In genomic region chr2:233013027-233013461, GRCh38 we compare ENCODE assay signal across 1 cellular context.
A peak's percentile ranks its signal among the peaks of the same experiment; 100 is the strongest.
TF ChIP-seq lines count a peak whose summit lies in the region.

NGEF (minus strand) TSS chr2:233013256; CDS start chr2:232974890, 38,366 bp downstream.

TF ChIP-seq in HepG2, 621 proteins besides CTCF, POLR2A, EP300 and RAD21 (continued from another document and continues in another):
- peak; percentile 71; the same call in 1 of the 2 replicates for TF ChIP-seq ZBTB39 (CRISPR knock-in tag; IDR thresholded peaks at IDR 0.05)
- TF ChIP-seq TFAP4 (IDR thresholded peaks at IDR 0.05; ENCODE audit: borderline replicate concordance, low read depth), result peak; percentile 74; the same call in 1 of the 2 replicates
- no peak for TF ChIP-seq TERF1 (CRISPR knock-in tag; IDR thresholded peaks at IDR 0.05)
- TF ChIP-seq GLMP (CRISPR knock-in tag; IDR thresholded peaks at IDR 0.05; ENCODE audit: borderline replicate concordance), result no peak
- no peak; the same call in 1 of the 2 replicates for TF ChIP-seq SMAD1 (CRISPR knock-in tag; IDR thresholded peaks at IDR 0.05; ENCODE audit: borderline replicate concordance, low read depth)
- TF ChIP-seq NRL (CRISPR knock-in tag; IDR thresholded peaks at IDR 0.05; ENCODE audit: borderline replicate concordance), result peak; percentile 75
- no peak for TF ChIP-seq PLRG1 (conservative IDR thresholded peaks at IDR 0.05)
- TF ChIP-seq ZSCAN25 (CRISPR knock-in tag; IDR thresholded peaks at IDR 0.05), result peak; percentile 72; the same call in 1 of the 2 replicates
- TF ChIP-seq NCOA1 (CRISPR knock-in tag; IDR thresholded peaks at IDR 0.05), result 0 out of 2 replicates have a peak, but pooled peaks have one; percentile 27
- no peak for TF ChIP-seq ZFP62 (CRISPR knock-in tag; IDR thresholded peaks at IDR 0.05)
- TF ChIP-seq FLYWCH1 (CRISPR knock-in tag; IDR thresholded peaks at IDR 0.05), result no peak
- TF ChIP-seq HNRNPL (IDR thresholded peaks at IDR 0.05; ENCODE audit: low read depth, low read length), result peak; percentile 99
- no peak for TF ChIP-seq WIZ (CRISPR knock-in tag; IDR thresholded peaks at IDR 0.05)
- no peak for TF ChIP-seq KLF13 (CRISPR knock-in tag; IDR thresholded peaks at IDR 0.05)
- TF ChIP-seq GMEB2 (CRISPR knock-in tag; IDR thresholded peaks at IDR 0.05; ENCODE audit: low read depth), result no peak
- peak; percentile 81 for TF ChIP-seq ZNF609 (CRISPR knock-in tag; IDR thresholded peaks at IDR 0.05; ENCODE audit: borderline replicate concordance)
- TF ChIP-seq ZNF496 (CRISPR knock-in tag; IDR thresholded peaks at IDR 0.05; ENCODE audit: insufficient replicate concordance), result no peak
- no peak for TF ChIP-seq ZNF781 (CRISPR knock-in tag; IDR thresholded peaks at IDR 0.05; ENCODE audit: borderline replicate concordance, not compliant biosample characterization)
- no peak for TF ChIP-seq ZNF260 (CRISPR knock-in tag; IDR thresholded peaks at IDR 0.05; ENCODE audit: borderline replicate concordance, low read depth)
- TF ChIP-seq SRSF1 (optimal IDR thresholded peaks at IDR 0.05; ENCODE audit: low read depth, low read length), result peak; percentile 71
- no peak for TF ChIP-seq SRF (IDR thresholded peaks at IDR 0.05; ENCODE audit: low read depth, low read length)
- TF ChIP-seq ZFP90 (CRISPR knock-in tag; IDR thresholded peaks at IDR 0.05; ENCODE audit: borderline replicate concordance), result no peak
- TF ChIP-seq TEAD2 (CRISPR knock-in tag; IDR thresholded peaks at IDR 0.05), result no peak
- TF ChIP-seq FOSL1 (CRISPR knock-in tag; IDR thresholded peaks at IDR 0.05; ENCODE audit: borderline replicate concordance), result no peak
- peak; percentile 27; the same call in 1 of the 2 replicates for TF ChIP-seq ZNF572 (CRISPR knock-in tag; IDR thresholded peaks at IDR 0.05)
- TF ChIP-seq ADNP (CRISPR knock-in tag; IDR thresholded peaks at IDR 0.05), result no peak
- TF ChIP-seq ZMYM3 (CRISPR knock-in tag; IDR thresholded peaks at IDR 0.05), result peak; percentile 82
- TF ChIP-seq ZFYVE20 (CRISPR knock-in tag; IDR thresholded peaks at IDR 0.05; ENCODE audit: borderline replicate concordance, low read depth), result 0 out of 2 replicates have a peak, but pooled peaks have one; percentile 42
- no peak for TF ChIP-seq ZMAT5 (CRISPR knock-in tag; IDR thresholded peaks at IDR 0.05; ENCODE audit: borderline replicate concordance, low read depth)
- no peak for TF ChIP-seq ZNF891 (CRISPR knock-in tag; IDR thresholded peaks at IDR 0.05)
- TF ChIP-seq IKZF1 (IDR thresholded peaks at IDR 0.05), result no peak
- peak; percentile 98 for TF ChIP-seq ZNF644 (CRISPR knock-in tag; IDR thresholded peaks at IDR 0.05; ENCODE audit: low read depth)
- TF ChIP-seq HCFC1 (IDR thresholded peaks at IDR 0.05; ENCODE audit: low read depth, low read length), result no peak
- TF ChIP-seq NFIB (CRISPR knock-in tag; IDR thresholded peaks at IDR 0.05; ENCODE audit: borderline replicate concordance), result no peak
- TF ChIP-seq ZFP41 (CRISPR knock-in tag; IDR thresholded peaks at IDR 0.05; ENCODE audit: borderline replicate concordance), result 0 out of 2 replicates have a peak, but pooled peaks have one; percentile 13
- TF ChIP-seq ZBTB49 (CRISPR knock-in tag; IDR thresholded peaks at IDR 0.05; ENCODE audit: borderline replicate concordance), result peak; percentile 87; the same call in 1 of the 2 replicates
- TF ChIP-seq ZNF275 (CRISPR knock-in tag; IDR thresholded peaks at IDR 0.05; ENCODE audit: borderline replicate concordance), result no peak
- no peak for TF ChIP-seq THAP8 (CRISPR knock-in tag; IDR thresholded peaks at IDR 0.05; ENCODE audit: borderline replicate concordance)
- TF ChIP-seq SP4 (CRISPR knock-in tag; IDR thresholded peaks at IDR 0.05), result peak; percentile 57; the same call in 1 of the 2 replicates
- TF ChIP-seq ZNF253 (CRISPR knock-in tag; IDR thresholded peaks at IDR 0.05; ENCODE audit: borderline replicate concordance), result no peak
- TF ChIP-seq ZNF724P (CRISPR knock-in tag; IDR thresholded peaks at IDR 0.05; ENCODE audit: borderline replicate concordance), result peak; percentile 80; the same call in 1 of the 2 replicates
- TF ChIP-seq TOE1 (CRISPR knock-in tag; IDR thresholded peaks at IDR 0.05), result no peak; the same call in 1 of the 2 replicates
- TF ChIP-seq ZNF574 (CRISPR knock-in tag; IDR thresholded peaks at IDR 0.05), result peak; percentile 87
